Comparison of ENCODE assay signal across 35 cellular contexts in the genomic region with DNA sequence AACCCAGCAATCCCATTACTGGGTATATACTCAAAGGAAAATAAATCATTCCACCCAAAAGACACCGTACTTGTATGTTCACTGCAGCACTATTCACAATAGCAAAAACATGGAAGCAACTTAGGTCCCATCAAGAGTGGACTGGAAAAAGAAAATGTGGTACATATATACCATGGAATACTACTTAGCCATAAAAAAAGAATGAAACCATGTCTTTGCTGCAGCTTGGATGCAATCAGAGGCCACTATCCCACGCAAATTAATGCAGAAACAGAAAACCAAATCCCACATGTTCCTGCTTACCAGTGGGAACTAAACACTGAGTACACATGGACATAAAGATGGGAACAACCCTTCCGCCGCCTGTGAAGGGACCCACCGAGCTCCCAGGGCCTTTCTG.
"Had no signal": no experiment of that assay in that cellular context is flagged by ENCODE, and none has a peak within 500 bp of the region (broad histone marks: within the 10 kb centered on the region; RNA-seq: fewer than 3 reads in every experiment).

No MANE protein-coding gene starts in this region.

- H3K9me3 ChIP-seq: MG63 had no signal

- DNase-seq: Karpas-422, Kasumi-1, MG63, MM.1S, MV-4-11, NCI-H1048, NCI-H1092, NCI-H1092 treated with DMSO at 0.1 percent for 48 hours, NCI-H1105, NCI-H1105 treated with DMSO at 0.1 percent for 48 hours, NCI-H1417, NCI-H1417 treated with DMSO at 0.1 percent for 48 hours, NCI-H1436, NCI-H1436 treated with DMSO at 0.1 percent for 48 hours, NCI-H146, NCI-H1694, NCI-H1694 treated with DMSO at 0.1 percent for 48 hours, NCI-H187, NCI-H187 treated with DMSO at 0.1 percent for 48 hours, NCI-H1930, NCI-H2029, NCI-H2029 treated with DMSO at 0.1 percent for 48 hours, NCI-H2081, NCI-H2081 treated with DMSO at 0.1 percent for 48 hours, NCI-H2107, NCI-H2171, NCI-H2171 treated with DMSO at 0.1 percent for 48 hours, NCI-H2227 treated with DMSO at 0.1 percent for 48 hours, NCI-H226, NCI-H345, NCI-H446, NCI-H446 treated with DMSO at 0.1 percent for 48 hours, NCI-H510A, NCI-H510A treated with DMSO at 0.1 percent for 48 hours, NCI-H524 had no signal

- H3K27me3 ChIP-seq: MG63 had no signal

- H3K4me3 ChIP-seq: MG63 had no signal
